28 cellular contexts compared by ENCODE assay signal in the genomic region with DNA sequence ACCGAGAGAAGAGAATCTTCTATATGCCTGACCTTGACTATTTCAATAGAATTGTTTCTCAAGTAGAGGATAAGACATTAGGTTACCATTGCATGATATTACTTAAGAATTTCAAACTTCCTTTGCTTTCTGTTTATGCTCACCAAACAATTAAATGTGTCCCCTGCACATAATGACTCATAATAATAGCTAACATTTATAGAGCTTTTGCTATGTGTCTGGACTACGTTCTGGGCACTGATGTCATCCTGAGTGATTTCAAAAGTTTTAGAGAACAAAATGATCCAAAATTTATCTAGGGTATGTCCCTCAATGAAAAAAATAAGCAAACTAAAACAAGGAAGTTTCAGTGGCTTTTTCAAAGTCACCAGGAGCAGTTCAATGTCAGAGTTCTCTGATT. TPM values are rescaled to one million over a fixed set of nuclear protein-coding genes. Genes with fewer than 3 reads are reported as not detected.
DNase-seq lines count a peak whose midpoint lies in the region; ATAC-seq and TF ChIP-seq lines count a peak whose summit lies in the region.
"Had no signal": no experiment of that assay in that cellular context is flagged by ENCODE, and none has a peak within 500 bp of the region (broad histone marks: within the 10 kb centered on the region; RNA-seq: fewer than 3 reads in every experiment).

No MANE protein-coding gene starts in this region.

- peaks cover under 1% of the 10 kb centered on the region for H3K9me3 ChIP-seq in left ventricle myocardium inferior (replicated peaks)
- H3K9me3 ChIP-seq in RWPE2 (ENCODE audit: severe bottlenecking) = no peaks in the 10 kb centered on the region
- no peaks in the 10 kb centered on the region for H3K9me3 ChIP-seq in gastroesophageal sphincter
- H3K9me3 ChIP-seq: pancreas, SJSA1, upper lobe of right lung had no signal

- H3K27ac ChIP-seq in left ventricle myocardium inferior (replicated peaks) (no peak overlapping the region), RWPE2 (ENCODE audit: poor library complexity, severe bottlenecking) (no peak overlapping the region), gastroesophageal sphincter (no peak overlapping the region)
- H3K27ac ChIP-seq: pancreas, SJSA1, skin epidermis, upper lobe of right lung, WERI-Rb-1 had no signal

- ATAC-seq in Right ventricle myocardium superior (ENCODE audit: poor library complexity) (peak; percentile 81), RWPE2 (ENCODE audit: low read depth) (peak; percentile 45; the same call in 1 of the 3 replicates), gastroesophageal sphincter (peak; percentile 92)
- ATAC-seq: effector memory CD8-positive, alpha-beta T cell; natural killer cell; upper lobe of right lung had no signal

- DNase-seq in Right ventricle myocardium superior (no peak), left ventricle myocardium inferior (no peak), RWPE2 (ENCODE audit: low spot score) (no peak), mesenteric fat pad (ENCODE audit: low spot score) (no peak), glomerular visceral epithelial cell (ENCODE audit: extremely low spot score) (no peak), SHP77 (lab: John Stamatoyannopoulos, UW) (no peak)
- no peak for DNase-seq in stimulated activated CD4-positive, alpha-beta T cell treated with anti-CD3 and anti-CD28 coated beads, Interleukin-2, amount 100 ng/mL, for 48 hours
- DNase-seq: activated gamma-delta T cell treated with Interleukin-2 at 50 U/mL for 16 hours; amygdala; DMS153; effector memory CD8-positive, alpha-beta T cell; hippocampal formation; islet precursor cell; natural killer cell; NCI-H1417; NCI-H2171; NCI-H526 treated with DMSO at 0.1 percent for 48 hours; pancreas; stimulated activated CD4-positive, alpha-beta T cell treated with anti-CD3 and anti-CD28 coated beads, Interleukin-4, amount 100 ng/mL, for 24 hours; T-helper 2 cell; upper lobe of right lung; WERI-Rb-1 had no signal

- H3K4me3 ChIP-seq in left ventricle myocardium inferior = no peak overlapping the region
- no peak overlapping the region for H3K4me3 ChIP-seq in RWPE2 (ENCODE audit: severe bottlenecking)
- H3K4me3 ChIP-seq in gastroesophageal sphincter = no peak overlapping the region
- H3K4me3 ChIP-seq: pancreas, SJSA1, skin epidermis, upper lobe of right lung had no signal

- H3K4me1 ChIP-seq in left ventricle myocardium inferior = no peaks in the 10 kb centered on the region
- no peaks in the 10 kb centered on the region for H3K4me1 ChIP-seq in RWPE2 (ENCODE audit: insufficient read depth, poor library complexity, severe bottlenecking)
- H3K4me1 ChIP-seq in gastroesophageal sphincter = no peaks in the 10 kb centered on the region
- H3K4me1 ChIP-seq: pancreas, SJSA1, upper lobe of right lung had no signal

- TF ChIP-seq POLR2A in gastroesophageal sphincter (IDR thresholded peaks at IDR 0.05) = no peak

- TF ChIP-seq EP300 in gastroesophageal sphincter (IDR thresholded peaks at IDR 0.05) = no peak

- intact Hi-C loops in Right ventricle myocardium superior (cut with DNase I) (no loop called here), left ventricle myocardium inferior (cut with micrococcal nuclease) (no loop called here)

- H3K36me3 ChIP-seq in left ventricle myocardium inferior (no peaks in the 10 kb centered on the region), RWPE2 (ENCODE audit: low read depth) (no peaks in the 10 kb centered on the region), gastroesophageal sphincter (no peaks in the 10 kb centered on the region)
- H3K36me3 ChIP-seq: pancreas, SJSA1, upper lobe of right lung, WERI-Rb-1 had no signal

- TF ChIP-seq CTCF in left ventricle myocardium inferior (IDR thresholded peaks at IDR 0.05; ENCODE audit: borderline replicate concordance) (no peak), RWPE2 (IDR thresholded peaks at IDR 0.05; ENCODE audit: poor library complexity, severe bottlenecking) (no peak), gastroesophageal sphincter (IDR thresholded peaks at IDR 0.05) (no peak)

- H3K27me3 ChIP-seq in left ventricle myocardium inferior (ENCODE audit: low read depth) (no peaks in the 10 kb centered on the region), RWPE2 (ENCODE audit: insufficient read depth, poor library complexity, severe bottlenecking) (no peaks in the 10 kb centered on the region), gastroesophageal sphincter (no peaks in the 10 kb centered on the region)
- H3K27me3 ChIP-seq: pancreas, SJSA1, upper lobe of right lung had no signal

- 41 to 50% methylated on average over 2 of the region's 2 CpGs for WGBS in gastroesophageal sphincter (ENCODE audit: low coverage in 1 of 2), 2 donors

RNA-seq across cellular contexts. Expression of gene SLC15A5, which starts 38.8 kb away (rescaled TPM):
- not detected for total RNA-seq in Right ventricle myocardium superior
- not detected for total RNA-seq in left ventricle myocardium inferior
- total RNA-seq in gastroesophageal sphincter = not detected
- 0.10 TPM for total RNA-seq in mesenteric fat pad
- total RNA-seq: cerebellum, fibroblast of lung, natural killer cell, OCI-LY7, pancreas, SJSA1, upper lobe of right lung had no signal
